In genomic region chr1:63274371-63274770, GRCh38 we compare ENCODE assay signal across 25 cellular contexts. TPM values are rescaled to one million over a fixed set of nuclear protein-coding genes. Genes with fewer than 3 reads are reported as not detected.
DNase-seq lines count a peak whose midpoint lies in the region; ATAC-seq, FAIRE-seq and TF ChIP-seq lines count a peak whose summit lies in the region.
"Had no signal": no experiment of that assay in that cellular context is flagged by ENCODE, and none has a peak within 500 bp of the region (broad histone marks: within the 10 kb centered on the region; RNA-seq: fewer than 3 reads in every experiment).

No MANE protein-coding gene starts in this region.

- H3K9ac ChIP-seq in HepG2 (ENCODE audit: insufficient read depth, low read depth, low read length): no peak overlapping the region
- no peak overlapping the region for H3K9ac ChIP-seq in IMR-90 (ENCODE audit: low read depth, low read length)
- H3K9ac ChIP-seq in K562 (ENCODE audit: insufficient read depth in 1 of 2, low read depth in 2 of 2, low read length in 2 of 2): no peak overlapping the region
- H3K9ac ChIP-seq: BLaER1 had no signal

- ATAC-seq in HepG2 (no peak), right lobe of liver (no peak), IMR-90 (ENCODE audit: low read depth) (no peak), K562 (no peak)

- H4K20me1 ChIP-seq in HepG2 (ENCODE audit: insufficient read depth, low read length) (no peaks in the 10 kb centered on the region), IMR-90 (ENCODE audit: insufficient read depth, low read length) (no peaks in the 10 kb centered on the region), K562 (replicated peaks; ENCODE audit: control insufficient read depth, insufficient read depth, low read length) (no peaks in the 10 kb centered on the region)
- H4K20me1 ChIP-seq: BLaER1 had no signal

- no peak overlapping the region for H3K14ac ChIP-seq in IMR-90 (replicated peaks; ENCODE audit: low read depth, low read length)

- no peak for TF ChIP-seq CTCF in HepG2 (CRISPR knock-in tag; IDR thresholded peaks at IDR 0.05)
- no peak for TF ChIP-seq CTCF in right lobe of liver (IDR thresholded peaks at IDR 0.05)
- no peak for TF ChIP-seq CTCF in IMR-90 (conservative IDR thresholded peaks at IDR 0.05; ENCODE audit: low read depth, low read length)
- TF ChIP-seq CTCF in K562 (IDR thresholded peaks at IDR 0.05 in 2 of 3, conservative IDR thresholded peaks at IDR 0.05 in 1 of 3; ENCODE audit: insufficient read depth in 2 of 3, low read depth in 1 of 3, low read length in 3 of 3): no peak

- H2BK15ac ChIP-seq in IMR-90 (ENCODE audit: low read depth, low read length): no peak overlapping the region

- H3K27me3 ChIP-seq in HepG2 (ENCODE audit: control insufficient read depth in 1 of 2, insufficient read depth in 2 of 2, low read length in 2 of 2): no peaks in the 10 kb centered on the region
- no peaks in the 10 kb centered on the region for H3K27me3 ChIP-seq in right lobe of liver
- H3K27me3 ChIP-seq in IMR-90 (ENCODE audit: control insufficient read depth, insufficient read depth, low read length): peaks cover 6% of the 10 kb centered on the region
- H3K27me3 ChIP-seq in K562 (ENCODE audit: control insufficient read depth in 2 of 2, insufficient read depth in 2 of 2, low read length in 2 of 2): peaks cover 3% of the 10 kb centered on the region in 2 experiments; a peak in 3 of 5 replicates
- H3K27me3 ChIP-seq: BLaER1 had no signal

- no peak overlapping the region for H3K4ac ChIP-seq in IMR-90 (ENCODE audit: low read depth, low read length)

- FAIRE-seq in HepG2 (lab: Jason Lieb, UNC) (no peak), K562 (lab: Jason Lieb, UNC) (no peak)
- FAIRE-seq: GM12891, GM18507 had no signal

- H3K9me1 ChIP-seq in IMR-90 (ENCODE audit: insufficient read depth, low read length) (no peaks in the 10 kb centered on the region), K562 (ENCODE audit: control insufficient read depth, insufficient read depth, low read length) (no peaks in the 10 kb centered on the region)

- in situ Hi-C loops in HepG2 (cut with HindIII; ENCODE audit: extremely low pct_ligation_motif_present, low pct_unique_long_range_greater_than_20kb) (no loop called here), IMR-90 (cut with MboI; ENCODE audit: low sequenced_read_pairs) (no loop called here), K562 (cut with MboI) (no loop called here)

- TF ChIP-seq POLR2A in HepG2 (IDR thresholded peaks at IDR 0.05; ENCODE audit: insufficient read depth in 1 of 2, low read depth in 2 of 2, low read length in 2 of 2) (no peak), right lobe of liver (IDR thresholded peaks at IDR 0.05) (no peak), IMR-90 (IDR thresholded peaks at IDR 0.05; ENCODE audit: low read depth, low read length) (no peak), K562 (conservative IDR thresholded peaks at IDR 0.05) (no peak)

- DNase-seq in HepG2 (ENCODE audit: low spot score) (no peak), right lobe of liver (no peak), IMR-90 (no peak), K562 (ENCODE audit: extremely low read depth in 1 of 4, low spot score in 3 of 4) (no peak), DMS53 (lab: John Stamatoyannopoulos, UW) (no peak), HT-29 (ENCODE audit: low spot score) (no peak)
- DNase-seq in stimulated activated CD4-positive, alpha-beta T cell treated with anti-CD3 and anti-CD28 coated beads, Interleukin-15, amount 100 ng/mL, for 24 hours: no peak
- DNase-seq: ACHN; BE2C; C1 segment of cervical spinal cord; CD4-positive, alpha-beta memory T cell; CD4-positive, CD25-positive, alpha-beta regulatory T cell; CD8-positive, alpha-beta memory T cell; COR-L47; DMS 273 treated with DMSO at 0.1 percent for 48 hours; DMS153; DMS79 treated with DMSO at 0.1 percent for 48 hours; GF-D8 had no signal

- no peak overlapping the region for H3K4me2 ChIP-seq in HepG2 (ENCODE audit: low read depth, low read length)
- H3K4me2 ChIP-seq in IMR-90 (ENCODE audit: low read depth, low read length): no peak overlapping the region
- H3K4me2 ChIP-seq in K562 (ENCODE audit: insufficient read depth, low read length): no peak overlapping the region
- H3K4me2 ChIP-seq: BLaER1 had no signal

- BruUV-seq in HepG2 (replicated peaks; lab: Mats Ljungman, UMichigan): no TSS peak
- no TSS peak for BruUV-seq in IMR-90 (replicated peaks; lab: Mats Ljungman, UMichigan)
- no TSS peak for BruUV-seq in K562 (replicated peaks; lab: Mats Ljungman, UMichigan)

- H2BK5ac ChIP-seq in IMR-90 (ENCODE audit: low read depth, low read length, poor library complexity, severe bottlenecking): no peak overlapping the region

- H2AFZ ChIP-seq in HepG2 (ENCODE audit: low read length) (no peak overlapping the region), IMR-90 (replicated peaks; ENCODE audit: low read length, poor library complexity) (no peak overlapping the region), K562 (ENCODE audit: low read depth, low read length) (no peak overlapping the region)

- no peak overlapping the region for H2AK5ac ChIP-seq in IMR-90 (ENCODE audit: low read depth, low read length)

- CTCF ChIA-PET in HepG2 (lab: Yijun Ruan, JAX; ENCODE audit: low intra/inter-chr PET ratio, low total read pairs): no interaction called here
- CTCF ChIA-PET in IMR-90 (lab: Yijun Ruan, JAX): no interaction called here
- CTCF ChIA-PET in K562 (lab: Yijun Ruan, JAX; ENCODE audit: low intra/inter-chr PET ratio): no interaction called here

- POLR2A ChIA-PET in HepG2 (lab: Yijun Ruan, JAX) (no interaction called here), IMR-90 (lab: Charles Lee; ENCODE audit: unreplicated experiment) (no interaction called here), K562 (lab: Yijun Ruan, JAX) (no interaction called here)

- H4K8ac ChIP-seq in IMR-90 (ENCODE audit: low read depth in 2 of 2, low read length in 2 of 2): no peak overlapping the region

- H3K9me3 ChIP-seq in HepG2 (ENCODE audit: low read length) (no peaks in the 10 kb centered on the region), right lobe of liver (no peaks in the 10 kb centered on the region), IMR-90 (ENCODE audit: control insufficient read depth, insufficient read depth, low read length) (no peaks in the 10 kb centered on the region), K562 (replicated peaks; ENCODE audit: control insufficient read depth, insufficient read depth, low read depth, low read length) (no peaks in the 10 kb centered on the region)
- H3K9me3 ChIP-seq: BE2C, BLaER1 had no signal

- TF ChIP-seq EP300 in HepG2 (IDR thresholded peaks at IDR 0.05; ENCODE audit: low read depth in 2 of 2, low read length in 2 of 2): no peak
- no peak for TF ChIP-seq EP300 in HepG2 (CRISPR knock-in tag; IDR thresholded peaks at IDR 0.05; ENCODE audit: borderline replicate concordance)
- TF ChIP-seq EP300 in K562 (IDR thresholded peaks at IDR 0.05; ENCODE audit: low read length): no peak

- H3K23ac ChIP-seq in IMR-90 (ENCODE audit: low read depth, low read length): no peak overlapping the region

- H2BK120ac ChIP-seq in IMR-90 (ENCODE audit: low read depth, low read length): no peak overlapping the region

- no peak overlapping the region for H4K5ac ChIP-seq in IMR-90 (ENCODE audit: low read depth, low read length)

- H2AK9ac ChIP-seq in IMR-90 (replicated peaks; ENCODE audit: low read depth, low read length, poor library complexity): no peak overlapping the region

- H3K18ac ChIP-seq in IMR-90 (ENCODE audit: low read depth, low read length): no peak overlapping the region

- H3K4me3 ChIP-seq in HepG2 (replicated peaks in 1 of 3; ENCODE audit: insufficient read depth in 1 of 3, low read depth in 2 of 3, low read length in 3 of 3): no peak overlapping the region
- H3K4me3 ChIP-seq in right lobe of liver: no peak overlapping the region
- no peak overlapping the region for H3K4me3 ChIP-seq in IMR-90 (ENCODE audit: insufficient read depth, low read depth, low read length)
- H3K4me3 ChIP-seq in K562: no peak overlapping the region
- H3K4me3 ChIP-seq: BLaER1 had no signal

- H3K36me3 ChIP-seq in HepG2 (replicated peaks in 1 of 2; ENCODE audit: control insufficient read depth in 1 of 2, insufficient read depth in 2 of 2, low read length in 2 of 2) (no peaks in the 10 kb centered on the region), right lobe of liver (no peaks in the 10 kb centered on the region), IMR-90 (ENCODE audit: control insufficient read depth, insufficient read depth, low read length) (no peaks in the 10 kb centered on the region), K562 (ENCODE audit: control insufficient read depth, insufficient read depth, low read length) (no peaks in the 10 kb centered on the region)
- H3K36me3 ChIP-seq: BE2C, BLaER1 had no signal

- no peaks in the 10 kb centered on the region for H3K79me1 ChIP-seq in IMR-90 (ENCODE audit: low read depth in 1 of 2, low read length in 2 of 2)

- dilution Hi-C loops in IMR-90 (cut with HindIII; ENCODE audit: low sequenced_read_pairs, unreplicated experiment): no loop called here

- H4K91ac ChIP-seq in IMR-90 (ENCODE audit: insufficient read depth, low read depth, low read length): no peak overlapping the region

- TF ChIP-seq RAD21 in HepG2 (CRISPR knock-in tag; IDR thresholded peaks at IDR 0.05) (no peak), IMR-90 (IDR thresholded peaks at IDR 0.05; ENCODE audit: low read length) (no peak), K562 (CRISPR knock-in tag; conservative IDR thresholded peaks at IDR 0.05 in 1 of 2, IDR thresholded peaks at IDR 0.05 in 1 of 2) (no peak)

- intact Hi-C loops in HepG2 (cut with micrococcal nuclease; ENCODE audit: unreplicated experiment): no loop called here
- intact Hi-C loops in right lobe of liver (cut with DNase I): no loop called here
- intact Hi-C loops in IMR-90 (cut with micrococcal nuclease): no loop called here
- intact Hi-C loops in K562 (cut with micrococcal nuclease): no loop called here

- no peaks in the 10 kb centered on the region for H3K79me2 ChIP-seq in HepG2 (ENCODE audit: insufficient read depth, low read length)
- no peaks in the 10 kb centered on the region for H3K79me2 ChIP-seq in K562 (ENCODE audit: control insufficient read depth, insufficient read depth, low read length)

- H3K4me1 ChIP-seq in HepG2 (ENCODE audit: insufficient read depth, low read length) (peaks cover 9% of the 10 kb centered on the region), right lobe of liver (no peaks in the 10 kb centered on the region), IMR-90 (ENCODE audit: control insufficient read depth, insufficient read depth, low read length) (no peaks in the 10 kb centered on the region), K562 (replicated peaks in 1 of 2; ENCODE audit: control insufficient read depth in 2 of 2, insufficient read depth in 2 of 2, low read length in 2 of 2) (no peaks in the 10 kb centered on the region)
- H3K4me1 ChIP-seq: BE2C, BLaER1 had no signal

- no peak overlapping the region for H3K56ac ChIP-seq in IMR-90 (ENCODE audit: extremely low read depth, insufficient read depth, low read length)

- no peak overlapping the region for H2BK20ac ChIP-seq in IMR-90 (ENCODE audit: low read depth, low read length)

- H3K27ac ChIP-seq in HepG2 (ENCODE audit: extremely low read length, insufficient read depth, low read length) (no peak overlapping the region), right lobe of liver (no peak overlapping the region), IMR-90 (ENCODE audit: insufficient read depth, low read length) (no peak overlapping the region), K562 (ENCODE audit: extremely low read depth, low read depth, low read length) (no peak overlapping the region)
- H3K27ac ChIP-seq: 22Rv1, BLaER1 had no signal

RNA-seq across cellular contexts. Expression of gene FOXD3, which starts 48.0 kb away (rescaled TPM):
- total RNA-seq in HepG2 (2016; rRNA removed; fragmentation: Illumina TruSeq; extraction: Trizol) (not detected in 2 replicates), right lobe of liver (under 1 TPM in 1 of 6 experiments, not detected in 5; 0.12 TPM), IMR-90 (2012; rRNA removed) (not detected in 2 replicates), K562 (2014; rRNA removed) (0.45 and 0.57 TPM in 2 replicates), K562 (2014; rRNA removed; fragmentation: Illumina TruSeq; extraction: Trizol) (0.07 TPM in 1 of 2 replicates, not detected in the other), K562 (2015; rRNA removed; fragmentation: Illumina TruSeq; extraction: Trizol) (not detected in 2 replicates), K562 (2021) (0.29 and 0.38 TPM in 2 replicates)
- total RNA-seq in HepG2 (2016; cell fraction: cytosol; rRNA removed; fragmentation: Illumina TruSeq; extraction: Trizol; ENCODE audit: low read depth): not detected in 2 replicates
- not detected in 2 replicates for total RNA-seq in HepG2 (2016; cell fraction: insoluble cytoplasmic fraction; rRNA removed; fragmentation: Illumina TruSeq; extraction: Trizol)
- not detected in 2 replicates for total RNA-seq in HepG2 (2016; cell fraction: membrane; rRNA removed; fragmentation: Illumina TruSeq; extraction: Trizol)
- not detected in 2 replicates for total RNA-seq in HepG2 (2016; cell fraction: nucleus; rRNA removed; fragmentation: Illumina TruSeq; extraction: Trizol)
- polyA plus RNA-seq in HepG2 (2011; rRNA removed) (not detected in 2 replicates), IMR-90 (2012; rRNA removed) (not detected in 2 replicates), K562 (2011; rRNA removed) (0.06 and 0.11 TPM in 2 replicates), K562 (2014; fragmentation: Illumina TruSeq; extraction: Trizol) (not detected in 2 replicates), K562 (2014; fragmentation: Nextera tagmentation; extraction: Ambion mirVana) (under 1 TPM; 0.10 to 0.13 TPM), K562 (2014; rRNA removed) (0.07 and 0.19 TPM in 2 replicates)
- not detected in 2 replicates for polyA plus RNA-seq in HepG2 (2011; cell fraction: cytosol; rRNA removed)
- polyA plus RNA-seq in HepG2 (2011; cell fraction: nucleus; rRNA removed): not detected in 2 replicates
- not detected in 2 replicates for polyA plus RNA-seq in HepG2 (2012)
- not detected in 2 replicates for polyA plus RNA-seq in HepG2 (2016; cell fraction: cytosol; fragmentation: Illumina TruSeq; extraction: Trizol; ENCODE audit: low read depth)
- not detected in 2 replicates for polyA plus RNA-seq in HepG2 (2016; cell fraction: insoluble cytoplasmic fraction; fragmentation: Illumina TruSeq; extraction: Trizol; ENCODE audit: low read depth)
- polyA plus RNA-seq in HepG2 (2016; cell fraction: membrane; fragmentation: Illumina TruSeq; extraction: Trizol; ENCODE audit: low read depth): not detected in 2 replicates
- not detected in 2 replicates for polyA plus RNA-seq in HepG2 (2016; cell fraction: nucleus; fragmentation: Illumina TruSeq; extraction: Trizol; ENCODE audit: insufficient read depth, low read depth)
- not detected in 2 replicates for polyA minus RNA-seq in HepG2 (2011; rRNA and poly(A)+ RNA removed; ENCODE audit: low replicate concordance)
- polyA minus RNA-seq in HepG2 (2011; cell fraction: cytosol; rRNA and poly(A)+ RNA removed): not detected in 2 replicates
- not detected in 2 replicates for polyA minus RNA-seq in HepG2 (2011; cell fraction: nucleus; rRNA and poly(A)+ RNA removed)
- polyA plus RNA-seq in IMR-90 (2012; cell fraction: cytosol; rRNA removed): not detected in 2 replicates
- polyA plus RNA-seq in IMR-90 (2012; cell fraction: nucleus; rRNA removed; ENCODE audit: low replicate concordance): not detected in 2 replicates
- not detected in 2 replicates for total RNA-seq in K562 (2011; cell fraction: chromatin; rRNA removed; ENCODE audit: low replicate concordance)
- 0.39 and 0.50 TPM in 2 replicates for total RNA-seq in K562 (2011; cell fraction: nucleolus; rRNA removed)
- not detected in 2 replicates for total RNA-seq in K562 (2011; cell fraction: nucleoplasm; rRNA removed)
- 0.12 and 0.24 TPM in 2 replicates for polyA plus RNA-seq in K562 (2011; cell fraction: cytosol; rRNA removed)
- 0.10 and 0.34 TPM in 2 replicates for polyA plus RNA-seq in K562 (2011; cell fraction: nucleus; rRNA removed)
- 0.49 and 1.6 TPM in 2 replicates for polyA plus RNA-seq in K562 (2012)
- polyA minus RNA-seq in K562 (2011; rRNA and poly(A)+ RNA removed): not detected in 2 replicates
- polyA minus RNA-seq in K562 (2011; cell fraction: cytosol; rRNA and poly(A)+ RNA removed): not detected in 2 replicates
- 0.33 TPM in 1 of 2 replicates, not detected in the other for polyA minus RNA-seq in K562 (2011; cell fraction: nucleus; rRNA and poly(A)+ RNA removed)
- not detected in 2 replicates for total RNA-seq in HT-29 (2014; rRNA removed; shearing (Covaris generic))
- total RNA-seq: A172; CD4-positive, alpha-beta memory T cell; CD4-positive, CD25-positive, alpha-beta regulatory T cell; CD8-positive, alpha-beta memory T cell had no signal
- polyA plus RNA-seq: AG04450; CD14-positive monocyte; CD4-positive, alpha-beta memory T cell; CD4-positive, CD25-positive, alpha-beta regulatory T cell; CD8-positive, alpha-beta memory T cell had no signal

Comparison
In these comparisons a context has a peak if more than half of its experiments do, and no peak if none do; other contexts are left out.
1. Of the 241 proteins assayed by ChIP-seq in both HepG2 and K562: peak only in HepG2: none; only in K562: MAFG; in both: MAFF and MAFK; in neither: 238.